8 cellular contexts compared by ENCODE assay signal in genomic region chr14:24147761-24148428, GRCh38. TPM values are rescaled to one million over a fixed set of nuclear protein-coding genes. Genes with fewer than 3 reads are reported as not detected.
DNase-seq lines count a peak whose midpoint lies in the region; TF ChIP-seq lines count a peak whose summit lies in the region.

No MANE protein-coding gene starts in this region.

- H3K4me3 ChIP-seq in suprapubic skin = peak overlapping the region; percentile 96

- no peaks in the 10 kb centered on the region for H3K27me3 ChIP-seq in suprapubic skin

- H3K4me3 Mint-ChIP-seq in T-helper 1 cell treated with Interleukin-12 subunit alpha and Interleukin-12 subunit beta and Interleukin-4 antibody, amounts not matched to agents 30 μg/mL and 1 μg/mL, for 36 hours = peak overlapping the region; percentile 99
- peak overlapping the region; percentile 100 for H3K4me3 Mint-ChIP-seq in activated T-helper 2 cell treated with anti-CD3 and anti-CD28 coated beads, Interferon-gamma antibody, Interleukin-2, Interleukin-4, amounts not matched to agents 10 μg/mL and 5 μg/mL and 100 μg/mL, durations not matched to agents 14 hours and 24 hours and 36 hours (ENCODE audit: low read depth)

- H3K36me3 ChIP-seq in suprapubic skin = peaks cover 44% of the 10 kb centered on the region

- no peak for TF ChIP-seq POLR2A in suprapubic skin (IDR thresholded peaks at IDR 0.05)

- H3K27ac Mint-ChIP-seq in T-helper 1 cell treated with Interleukin-12 subunit alpha and Interleukin-12 subunit beta and Interleukin-4 antibody, amounts not matched to agents 30 μg/mL and 1 μg/mL, for 36 hours = peak overlapping the region; percentile 76
- H3K27ac Mint-ChIP-seq in activated T-helper 2 cell treated with anti-CD3 and anti-CD28 coated beads, Interferon-gamma antibody, Interleukin-2, Interleukin-4, amounts not matched to agents 10 μg/mL and 5 μg/mL and 100 μg/mL, durations not matched to agents 14 hours and 24 hours and 36 hours = peak overlapping the region; percentile 69

- H3K4me1 Mint-ChIP-seq in T-helper 1 cell treated with Interleukin-12 subunit alpha and Interleukin-12 subunit beta and Interleukin-4 antibody, amounts not matched to agents 30 μg/mL and 1 μg/mL, for 36 hours (ENCODE audit: low read depth) = peaks cover 43% of the 10 kb centered on the region
- H3K4me1 Mint-ChIP-seq in activated T-helper 2 cell treated with anti-CD3 and anti-CD28 coated beads, Interferon-gamma antibody, Interleukin-2, Interleukin-4, amounts not matched to agents 10 μg/mL and 5 μg/mL and 100 μg/mL, durations not matched to agents 14 hours and 24 hours and 36 hours (ENCODE audit: low read depth) = peaks cover 40% of the 10 kb centered on the region

- H3K9me3 Mint-ChIP-seq in T-helper 1 cell treated with Interleukin-12 subunit alpha and Interleukin-12 subunit beta and Interleukin-4 antibody, amounts not matched to agents 30 μg/mL and 1 μg/mL, for 36 hours = no peaks in the 10 kb centered on the region
- no peaks in the 10 kb centered on the region for H3K9me3 Mint-ChIP-seq in activated T-helper 2 cell treated with anti-CD3 and anti-CD28 coated beads, Interferon-gamma antibody, Interleukin-2, Interleukin-4, amounts not matched to agents 10 μg/mL and 5 μg/mL and 100 μg/mL, durations not matched to agents 14 hours and 24 hours and 36 hours

- H3K36me3 Mint-ChIP-seq in T-helper 1 cell treated with Interleukin-12 subunit alpha and Interleukin-12 subunit beta and Interleukin-4 antibody, amounts not matched to agents 30 μg/mL and 1 μg/mL, for 36 hours (ENCODE audit: low read depth) = peaks cover 64% of the 10 kb centered on the region
- H3K36me3 Mint-ChIP-seq in activated T-helper 2 cell treated with anti-CD3 and anti-CD28 coated beads, Interferon-gamma antibody, Interleukin-2, Interleukin-4, amounts not matched to agents 10 μg/mL and 5 μg/mL and 100 μg/mL, durations not matched to agents 14 hours and 24 hours and 36 hours (ENCODE audit: low read depth) = peaks cover 82% of the 10 kb centered on the region

- H3K9me3 ChIP-seq in suprapubic skin = no peaks in the 10 kb centered on the region

- H3K27me3 Mint-ChIP-seq in T-helper 1 cell treated with Interleukin-12 subunit alpha and Interleukin-12 subunit beta and Interleukin-4 antibody, amounts not matched to agents 30 μg/mL and 1 μg/mL, for 36 hours (ENCODE audit: low read depth) = no peaks in the 10 kb centered on the region
- no peaks in the 10 kb centered on the region for H3K27me3 Mint-ChIP-seq in activated T-helper 2 cell treated with anti-CD3 and anti-CD28 coated beads, Interferon-gamma antibody, Interleukin-2, Interleukin-4, amounts not matched to agents 10 μg/mL and 5 μg/mL and 100 μg/mL, durations not matched to agents 14 hours and 24 hours and 36 hours (ENCODE audit: low read depth)

- TF ChIP-seq CTCF in suprapubic skin (IDR thresholded peaks at IDR 0.05) = no peak

- peak overlapping the region; percentile 84 for H3K27ac ChIP-seq in suprapubic skin

- intact Hi-C loops in activated T-helper 2 cell treated with anti-CD3 and anti-CD28 coated beads, Interferon-gamma antibody, Interleukin-2, Interleukin-4, amounts not matched to agents 10 μg/mL and 5 μg/mL and 100 μg/mL, durations not matched to agents 14 hours and 24 hours and 36 hours (cut with micrococcal nuclease) = loop anchor here (1.0 to 2.0 kb wide), 4 partner anchors 12 to 41 kb away; partner anchors contain the start of genes DCAF11, IPO4, IRF9 and NRL

- H3K4me1 ChIP-seq in suprapubic skin = peaks cover 32% of the 10 kb centered on the region

- TF ChIP-seq EP300 in suprapubic skin (IDR thresholded peaks at IDR 0.05) = no peak

- 11% methylated on average over 6 of the region's 29 CpGs for WGBS in suprapubic skin

- DNase-seq in T-helper 1 cell (no peak), iris pigment epithelial cell (ENCODE audit: low read depth) (peak; percentile 23), suprapubic skin (ENCODE audit: low spot score in 2 of 2) (no peak), MV-4-11 (lab: John Stamatoyannopoulos, UW) (no peak), SHP77 treated with DMSO at 0.1 percent for 48 hours (lab: John Stamatoyannopoulos, UW) (no peak), epidermal melanocyte (ENCODE audit: insufficient read length, low spot score) (no peak)
- no peak for DNase-seq in activated T-helper 2 cell treated with anti-CD3 and anti-CD28 coated beads, Interferon-gamma antibody, Interleukin-2, Interleukin-4, amounts not matched to agents 10 μg/mL and 5 μg/mL and 100 μg/mL, durations not matched to agents 14 hours and 24 hours and 36 hours (ENCODE audit: low spot score)

RNA-seq across cellular contexts. Expression of gene RNF31, which starts 0.6 kb away (rescaled TPM):
- 80.4 and 92.0 TPM in 2 replicates for total RNA-seq in activated T-helper 2 cell treated with anti-CD3 and anti-CD28 coated beads, Interferon-gamma antibody, Interleukin-2, Interleukin-4, amounts not matched to agents 10 μg/mL and 5 μg/mL and 100 μg/mL, durations not matched to agents 14 hours and 24 hours and 36 hours
- 10 to 100 TPM; 62.3 to 97.2 (median 70.6) TPM for total RNA-seq in suprapubic skin

RNA-seq across cellular contexts. Expression of gene PSME2, which starts 1.5 kb away (rescaled TPM):
- 567 TPM in 2 replicates for total RNA-seq in activated T-helper 2 cell treated with anti-CD3 and anti-CD28 coated beads, Interferon-gamma antibody, Interleukin-2, Interleukin-4, amounts not matched to agents 10 μg/mL and 5 μg/mL and 100 μg/mL, durations not matched to agents 14 hours and 24 hours and 36 hours
- 10 to 100 TPM; 39.3 to 75.2 (median 47.0) TPM for total RNA-seq in suprapubic skin

RNA-seq across cellular contexts. Expression of gene EMC9, which starts 6.5 kb away (rescaled TPM):
- 26.4 and 30.4 TPM in 2 replicates for total RNA-seq in activated T-helper 2 cell treated with anti-CD3 and anti-CD28 coated beads, Interferon-gamma antibody, Interleukin-2, Interleukin-4, amounts not matched to agents 10 μg/mL and 5 μg/mL and 100 μg/mL, durations not matched to agents 14 hours and 24 hours and 36 hours
- total RNA-seq in suprapubic skin = 10 to 100 TPM; 10.9 to 22.0 (median 14.1) TPM

RNA-seq across cellular contexts. Expression of gene PSME1, which starts 11.9 kb away (rescaled TPM):
- total RNA-seq in activated T-helper 2 cell treated with anti-CD3 and anti-CD28 coated beads, Interferon-gamma antibody, Interleukin-2, Interleukin-4, amounts not matched to agents 10 μg/mL and 5 μg/mL and 100 μg/mL, durations not matched to agents 14 hours and 24 hours and 36 hours = 340 and 342 TPM in 2 replicates
- total RNA-seq in suprapubic skin = 100 to 1,000 TPM in 2 of 4 donors, 10 to 100 TPM in 2; 72.3 to 113 (median 91.1) TPM

RNA-seq across cellular contexts. Expression of gene IRF9, which starts 13.2 kb away (rescaled TPM):
- total RNA-seq in activated T-helper 2 cell treated with anti-CD3 and anti-CD28 coated beads, Interferon-gamma antibody, Interleukin-2, Interleukin-4, amounts not matched to agents 10 μg/mL and 5 μg/mL and 100 μg/mL, durations not matched to agents 14 hours and 24 hours and 36 hours = 124 and 129 TPM in 2 replicates
- 10 to 100 TPM; 31.1 to 45.2 (median 37.5) TPM for total RNA-seq in suprapubic skin
